Comparison of ENCODE assay signal across 8 cellular contexts in the genomic region with DNA sequence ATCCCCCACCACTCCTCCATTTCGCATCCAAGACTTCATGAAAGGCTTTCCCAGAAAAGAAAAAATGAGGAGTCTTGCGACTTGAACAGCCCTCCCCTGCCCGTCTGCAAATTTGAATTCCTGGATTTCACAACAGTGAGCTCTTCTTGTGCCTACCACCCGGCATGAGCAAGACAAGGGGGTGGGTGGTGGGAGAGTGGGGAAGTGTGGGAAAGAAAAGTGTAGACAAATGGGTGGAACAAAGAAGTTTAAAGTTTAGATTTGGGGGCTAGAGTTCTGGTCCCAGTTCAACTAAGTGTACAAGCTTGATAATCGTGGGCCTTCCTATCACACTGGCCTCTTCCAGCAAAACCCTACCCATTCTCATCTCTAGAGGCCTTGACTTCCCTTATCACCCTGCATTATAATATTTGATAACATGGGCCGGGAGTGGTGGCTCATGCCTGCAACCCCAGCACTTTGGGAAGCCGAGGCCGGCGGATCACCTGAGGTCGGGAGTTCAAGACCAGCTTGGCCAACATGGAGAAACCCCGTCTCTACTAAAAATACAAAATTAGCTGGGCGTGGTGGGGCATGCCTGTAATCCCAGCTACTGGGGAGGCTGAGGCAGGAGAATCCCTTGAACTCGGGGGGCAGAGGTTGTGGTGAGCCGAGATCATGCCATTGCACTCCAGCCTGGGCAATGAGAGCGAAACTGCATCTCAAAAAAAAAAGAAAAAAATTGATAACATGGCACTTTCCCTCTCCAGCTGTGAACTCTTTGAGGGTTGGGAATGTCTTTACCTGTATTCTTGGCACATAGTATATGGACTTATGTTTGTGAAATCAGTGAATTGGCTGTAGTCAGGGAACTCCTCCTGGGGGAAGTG. TPM values are rescaled to one million over a fixed set of nuclear protein-coding genes. Genes with fewer than 3 reads are reported as not detected.
DNase-seq lines count a peak whose midpoint lies in the region; ATAC-seq, FAIRE-seq and TF ChIP-seq lines count a peak whose summit lies in the region.

No MANE protein-coding gene starts in this region.

- no peaks in the 10 kb centered on the region for H3K27me3 ChIP-seq in pancreas

- CTCF ChIA-PET in OCI-LY7 (lab: Charles Lee; ENCODE audit: unreplicated experiment) = no interaction called here

- no peaks in the 10 kb centered on the region for H3K9me3 ChIP-seq in OCI-LY7 (ENCODE audit: low read length)
- H3K9me3 ChIP-seq in pancreas = no peaks in the 10 kb centered on the region

- H3K9me2 ChIP-seq in OCI-LY7 (ENCODE audit: insufficient read depth, low read length) = no peaks in the 10 kb centered on the region

- H3K4me3 ChIP-seq in OCI-LY7 (ENCODE audit: low read depth, low read length, poor library complexity, severe bottlenecking) = peak overlapping the region; percentile 75
- peak overlapping the region; percentile 50 to 76 (median 64) for H3K4me3 ChIP-seq in pancreas

- WGBS in pancreas, 2 donors = 48 to 54% methylated on average over 15 of the region's 15 CpGs

- ATAC-seq in pancreas = no peak
- no peak for ATAC-seq in GM18867 (IDR thresholded peaks at IDR 0.05; ENCODE audit: unreplicated experiment)

- POLR2A ChIA-PET in OCI-LY7 (lab: Charles Lee) = interaction anchor here (0.6 to 1.9 kb wide), 7 partner anchors 8 to 297 kb away, joined by 3 to 8 read pairs (median 4); a partner anchor contains a TSS

- TF ChIP-seq CTCF in OCI-LY7 (conservative IDR thresholded peaks at IDR 0.05; ENCODE audit: low read length) (no peak), pancreas (IDR thresholded peaks at IDR 0.05) (no peak)

- FAIRE-seq in pancreas (lab: Jason Lieb, UNC) = no peak

- peaks cover 34% of the 10 kb centered on the region for H3K36me3 ChIP-seq in OCI-LY7 (ENCODE audit: insufficient read depth, low read length)
- H3K36me3 ChIP-seq in pancreas = no peaks in the 10 kb centered on the region

- H4K20me1 ChIP-seq in OCI-LY7 (ENCODE audit: insufficient read depth, low read length) = no peaks in the 10 kb centered on the region

- peaks cover 55% of the 10 kb centered on the region for H3K4me1 ChIP-seq in OCI-LY7 (ENCODE audit: insufficient read depth, low read length, poor library complexity, severe bottlenecking)
- H3K4me1 ChIP-seq in pancreas = peaks cover 21 to 30% (median 27%) of the 10 kb centered on the region in 3 donors

- H2AFZ ChIP-seq in OCI-LY7 (ENCODE audit: low read length) = peak overlapping the region; percentile 3; the same call in 1 of the 2 replicates

- peak overlapping the region; percentile 97 for H3K4me2 ChIP-seq in OCI-LY7 (ENCODE audit: low read length)

- BruUV-seq in OCI-LY7 (replicated peaks; lab: Mats Ljungman, UMichigan) = no TSS peak

- H3K27ac ChIP-seq in OCI-LY7 (ENCODE audit: low read depth, low read length, poor library complexity, severe bottlenecking) (peak overlapping the region; percentile 43), epithelial cell of prostate (peak overlapping the region; percentile 78), pancreas (peak overlapping the region in 3 of 4 donors; percentile 64 to 79 (median 69))

- intact Hi-C loops in OCI-LY7 (cut with micrococcal nuclease; ENCODE audit: unreplicated experiment) = no loop called here
- intact Hi-C loops in pancreas (cut with DNase I) = no loop called here

- DNase-seq in DMS114 treated with DMSO at 0.1 percent for 48 hours (lab: John Stamatoyannopoulos, UW; ENCODE audit: unreplicated experiment) (peak; percentile 75), OCI-LY7 (ENCODE audit: low spot score) (no peak), epithelial cell of prostate (ENCODE audit: low read depth, low spot score) (no peak), pancreas (no peak), LoVo (ENCODE audit: low spot score) (no peak), mucosa of gallbladder (ENCODE audit: low spot score) (no peak)
- DNase-seq in activated CD4-positive, CD25-positive, alpha-beta regulatory T cell treated with anti-CD3 and anti-CD28 coated beads, Interleukin-2, amount 50 U/mL, for 72 hours = no peak

- peaks cover 35% of the 10 kb centered on the region for H3K79me2 ChIP-seq in OCI-LY7 (ENCODE audit: insufficient read depth, low read depth, low read length)

RNA-seq across cellular contexts. Expression of a gene that starts 0.7 kb away (rescaled TPM):
- total RNA-seq in OCI-LY7 (2014; rRNA removed; shearing (Covaris generic)) = 17.5 and 18.5 TPM in 2 replicates
- 16.7 and 17.4 TPM in 2 replicates for total RNA-seq in OCI-LY7 (2022)
- total RNA-seq in pancreas = 10 to 100 TPM in 1 of 6 donors, 1 to 10 TPM in 5; 6.9 to 12.0 (median 9.0) TPM
- polyA plus RNA-seq in pancreas = 10 to 100 TPM; 10.8 to 11.2 TPM
- total RNA-seq in mucosa of gallbladder = 30.5 TPM

RNA-seq across cellular contexts. Expression of a gene that starts 3.6 kb away (rescaled TPM):
- 34.3 and 50.9 TPM in 2 replicates for total RNA-seq in OCI-LY7 (2014; rRNA removed; shearing (Covaris generic))
- total RNA-seq in OCI-LY7 (2022) (38.8 and 40.7 TPM in 2 replicates), pancreas (1 to 10 TPM; 5.5 to 9.5 (median 6.1) TPM), mucosa of gallbladder (18.7 TPM)
- polyA plus RNA-seq in pancreas = 10 to 100 TPM; 11.2 to 11.6 TPM

RNA-seq across cellular contexts. Expression of a gene that starts 4.6 kb away (rescaled TPM):
- total RNA-seq in OCI-LY7 (2014; rRNA removed; shearing (Covaris generic)) = 207 and 230 TPM in 2 replicates
- total RNA-seq in OCI-LY7 (2022) (245 and 254 TPM in 2 replicates), pancreas (10 to 100 TPM; 48.1 to 65.9 (median 57.8) TPM), mucosa of gallbladder (108 TPM)
- polyA plus RNA-seq in pancreas = 100 to 1,000 TPM in 1 of 2 donors, 10 to 100 TPM in 1; 86.8 to 116 TPM

RNA-seq across cellular contexts. Expression of a gene that starts 5.5 kb away (rescaled TPM):
- total RNA-seq in OCI-LY7 (2014; rRNA removed; shearing (Covaris generic)) = 0.13 and 1.5 TPM in 2 replicates
- total RNA-seq in OCI-LY7 (2022) = 2.1 and 3.6 TPM in 2 replicates
- 1 to 10 TPM in 3 of 6 donors, under 1 TPM in 3; 0.62 to 2.6 (median 0.98) TPM for total RNA-seq in pancreas
- 1 to 10 TPM; 3.4 to 5.0 TPM for polyA plus RNA-seq in pancreas
- total RNA-seq in mucosa of gallbladder = 2.2 TPM

RNA-seq across cellular contexts. Expression of a gene that starts 8.5 kb away (rescaled TPM):
- total RNA-seq in OCI-LY7 (2014; rRNA removed; shearing (Covaris generic)) = 12.3 and 15.9 TPM in 2 replicates
- 28.7 and 32.0 TPM in 2 replicates for total RNA-seq in OCI-LY7 (2022)
- total RNA-seq in pancreas = 1 to 10 TPM; 3.0 to 8.2 (median 4.0) TPM
- 10 to 100 TPM in 1 of 2 donors, 1 to 10 TPM in 1; 9.2 to 11.4 TPM for polyA plus RNA-seq in pancreas
- 8.1 TPM for total RNA-seq in mucosa of gallbladder
